ENCODE assay signal across 8 cellular contexts in genomic region chr1:159071970-159072582, GRCh38. TPM values are rescaled to one million over a fixed set of nuclear protein-coding genes. Genes with fewer than 3 reads are reported as not detected.
A peak's percentile ranks its signal among the peaks of the same experiment; 100 is the strongest.
DNase-seq lines count a peak whose midpoint lies in the region; ATAC-seq and TF ChIP-seq lines count a peak whose summit lies in the region.

No MANE protein-coding gene starts in this region.

- peaks cover 0 to 3% (median 0%) of the 10 kb centered on the region in 7 donors for H3K9me3 Mint-ChIP-seq in CD14-positive monocyte
- H3K9me3 Mint-ChIP-seq in immature natural killer cell, result no peaks in the 10 kb centered on the region

- in situ Hi-C loops in brain microvascular endothelial cell (cut with HindIII; ENCODE audit: low pct_ligation_motif_present, low sequenced_read_pairs), result no loop called here

- H3K4me3 ChIP-seq in HCT116 (replicated peaks in 1 of 2; ENCODE audit: low read depth in 1 of 2, low read length in 2 of 2), result no peak overlapping the region
- H3K4me3 ChIP-seq in brain microvascular endothelial cell (ENCODE audit: low read depth, low read length), result no peak overlapping the region
- no peak overlapping the region for H3K4me3 ChIP-seq in stomach

- H3K27ac Mint-ChIP-seq in CD14-positive monocyte (peak overlapping the region in 2 of 7 donors; percentile 32 to 65), immature natural killer cell (no peak overlapping the region)

- H3K27me3 ChIP-seq in HCT116 (ENCODE audit: insufficient read depth, low read length), result no peaks in the 10 kb centered on the region; the same call in 1 of the 2 replicates
- H3K27me3 ChIP-seq in brain microvascular endothelial cell (replicated peaks), result no peaks in the 10 kb centered on the region
- H3K27me3 ChIP-seq in stomach, result no peaks in the 10 kb centered on the region

- H3K4me1 Mint-ChIP-seq in CD14-positive monocyte (peaks cover 74% of the 10 kb centered on the region), immature natural killer cell (peaks cover 16 to 21% of the 10 kb centered on the region in 2 donors)

- peaks cover 9 to 18% of the 10 kb centered on the region in 2 donors for H3K36me3 Mint-ChIP-seq in CD14-positive monocyte
- H3K36me3 Mint-ChIP-seq in immature natural killer cell, result no peaks in the 10 kb centered on the region

- H3K79me2 ChIP-seq in HCT116 (ENCODE audit: insufficient read depth, low read length), result no peaks in the 10 kb centered on the region

- H3K27ac ChIP-seq in HCT116 (ENCODE audit: low read depth, low read length) (no peak overlapping the region), brain microvascular endothelial cell (no peak overlapping the region), stomach (no peak overlapping the region)

- no TSS peak for BruUV-seq in HCT116 (replicated peaks; lab: Mats Ljungman, UMichigan)

- H3K9ac ChIP-seq in HCT116 (ENCODE audit: low read length), result no peak overlapping the region

- H3K9me3 ChIP-seq in HCT116 (ENCODE audit: control insufficient read depth in 1 of 2, insufficient read depth in 1 of 2, low read depth in 1 of 2, low read length in 2 of 2) (no peaks in the 10 kb centered on the region), stomach (no peaks in the 10 kb centered on the region)

- no peaks in the 10 kb centered on the region for H3K27me3 Mint-ChIP-seq in CD14-positive monocyte (ENCODE audit: low read depth in 3 of 3)
- peaks cover 0 to 8% (median 6%) of the 10 kb centered on the region in 3 donors for H3K27me3 Mint-ChIP-seq in immature natural killer cell (ENCODE audit: low read depth in 3 of 3)

- intact Hi-C loops in CD14-positive monocyte (cut with micrococcal nuclease) (loop anchor here (5.0 to 10.0 kb wide), 2 partner anchors 60 to 267 kb away; no protein-coding TSS in a partner anchor), HCT116 (cut with micrococcal nuclease) (loop anchor here (2.0 to 10.0 kb wide), 3 partner anchors 567 to 1107 kb away; no protein-coding TSS in a partner anchor), stomach (cut with DNase I; ENCODE audit: low total_unique reads) (loop anchor here (10.0 kb wide), 1 partner anchor 867 kb away; no protein-coding TSS in a partner anchor)

- DNase-seq in CD14-positive monocyte (ENCODE audit: low spot score), result no peak
- peak; percentile 48 for DNase-seq in HCT116 (ENCODE audit: low read depth, low spot score)
- peak; percentile 80 for DNase-seq in NCI-H82 (lab: John Stamatoyannopoulos, UW)
- DNase-seq in brain microvascular endothelial cell, result peak; percentile 50
- peak; percentile 34 to 47 (median 35) for DNase-seq in immature natural killer cell
- no peak for DNase-seq in stomach
- no peak for DNase-seq in COLO668 (lab: John Stamatoyannopoulos, UW; ENCODE audit: unreplicated experiment)

- no peaks in the 10 kb centered on the region for H3K36me3 ChIP-seq in HCT116 (ENCODE audit: control insufficient read depth in 1 of 2, insufficient read depth in 2 of 2, low read length in 2 of 2)
- H3K36me3 ChIP-seq in brain microvascular endothelial cell (replicated peaks), result no peaks in the 10 kb centered on the region
- no peaks in the 10 kb centered on the region for H3K36me3 ChIP-seq in stomach

- no peaks in the 10 kb centered on the region for H4K20me1 ChIP-seq in HCT116 (ENCODE audit: insufficient read depth)

- ATAC-seq in HCT116, result peak; percentile 83
- no peak for ATAC-seq in HG03432 (IDR thresholded peaks at IDR 0.05; ENCODE audit: unreplicated experiment)

- RAD21 ChIA-PET in HCT116 (lab: Charles Lee; ENCODE audit: low non-redundant PET in 1 of 2, low total read pairs in 2 of 2, uncharacterized antibody in 2 of 2, unreplicated experiment in 2 of 2), result no interaction called here

- POLR2A ChIA-PET in HCT116 (lab: Charles Lee), result no interaction called here

- peak; percentile 90 for TF ChIP-seq CTCF in CD14-positive monocyte (IDR thresholded peaks at IDR 0.05)
- peak; percentile 46 to 67 (median 50); a peak in 5 of 6 replicates for TF ChIP-seq CTCF in HCT116 (IDR thresholded peaks at IDR 0.05 in 2 of 3, conservative IDR thresholded peaks at IDR 0.05 in 1 of 3; ENCODE audit: borderline replicate concordance in 1 of 3, insufficient read depth in 1 of 3, low read depth in 2 of 3, low read length in 2 of 3)
- TF ChIP-seq CTCF in brain microvascular endothelial cell (IDR thresholded peaks at IDR 0.05; ENCODE audit: low read depth, low read length, missing control alignments), result peak; percentile 56
- TF ChIP-seq CTCF in stomach (IDR thresholded peaks at IDR 0.05), result peak in 4 of 7 experiments; percentile 47 to 79 (median 56)

- TF ChIP-seq EP300 in stomach (IDR thresholded peaks at IDR 0.05), result no peak

- no peak overlapping the region for H3K4me2 ChIP-seq in HCT116 (ENCODE audit: low read length)

- H3K4me3 Mint-ChIP-seq in CD14-positive monocyte, result no peak overlapping the region
- no peak overlapping the region for H3K4me3 Mint-ChIP-seq in immature natural killer cell

- H2AFZ ChIP-seq in HCT116 (ENCODE audit: low read depth, low read length, poor library complexity, severe bottlenecking), result no peak overlapping the region

- no peaks in the 10 kb centered on the region for H3K4me1 ChIP-seq in HCT116 (ENCODE audit: control insufficient read depth in 1 of 2, insufficient read depth in 2 of 2, low read length in 2 of 2)
- peaks cover 0 to 8% (median 2%) of the 10 kb centered on the region in 4 donors for H3K4me1 ChIP-seq in stomach

- no peak for TF ChIP-seq POLR2A in HCT116 (IDR thresholded peaks at IDR 0.05; ENCODE audit: borderline replicate concordance, extremely low read depth, insufficient read depth, insufficient read length)
- no peak for TF ChIP-seq POLR2A in stomach (IDR thresholded peaks at IDR 0.05)

- peak; percentile 66 for TF ChIP-seq RAD21 in HCT116 (IDR thresholded peaks at IDR 0.05; ENCODE audit: low read depth)

- CTCF ChIA-PET in HCT116 (lab: Charles Lee), result interaction anchor here (0.9 to 2.7 kb wide), 5 partner anchors 72 to 947 kb away, joined by 3 to 11 read pairs (median 3); no protein-coding TSS in a partner anchor

- H3K9me2 ChIP-seq in HCT116 (ENCODE audit: insufficient read depth), result no peaks in the 10 kb centered on the region

TF ChIP-seq in HCT116, 20 proteins besides CTCF, POLR2A, EP300 and RAD21:
- TF ChIP-seq ZNF274 (IDR thresholded peaks at IDR 0.05; ENCODE audit: low read depth, low read length) (no peak), EZH2phosphoT487 (IDR thresholded peaks at IDR 0.05; ENCODE audit: borderline replicate concordance) (no peak), ATF3 (IDR thresholded peaks at IDR 0.05) (no peak), TCF7L2 (IDR thresholded peaks at IDR 0.05; ENCODE audit: borderline replicate concordance, extremely low read depth, insufficient read depth, insufficient read length) (no peak), MAX (IDR thresholded peaks at IDR 0.05) (no peak), SIN3A (IDR thresholded peaks at IDR 0.05; ENCODE audit: low read depth) (no peak), POLR2AphosphoS5 (IDR thresholded peaks at IDR 0.05; ENCODE audit: low read depth, low read length) (no peak)

RNA-seq across cellular contexts. Expression of gene AIM2, which starts 4.5 kb away (rescaled TPM):
- polyA plus RNA-seq in CD14-positive monocyte (1 to 10 TPM; 9.0 to 9.8 TPM), immature natural killer cell (1 to 10 TPM in 1 of 3 donors, under 1 TPM in 2; 0.28 to 1.1 (median 0.34) TPM), stomach (1 to 10 TPM in 1 of 3 donors, under 1 TPM in 1, not detected in 1; 0.50 to 1.7 TPM)
- total RNA-seq in HCT116 (2021; ENCODE audit: unreplicated experiment) (not detected), stomach (1 to 10 TPM in 2 of 5 donors, not detected in 3; 1.6 to 4.4 TPM)
- polyA plus RNA-seq in HCT116 (2012), result not detected in 2 replicates

Comparison
In these comparisons a context has a peak if more than half of its experiments do, and no peak if none do; other contexts are left out.
1. DNase-seq: peak in HCT116 (single experiment), NCI-H82 (single experiment), brain microvascular endothelial cell (single experiment) and immature natural killer cell (3 of 3); none in CD14-positive monocyte (single experiment), stomach (single experiment) and COLO668 (single experiment).
2. Peak in every context shown above with its lines, with median percentiles within 50 percentile points of each other: CTCF ChIP-seq.